In genomic region chr9:121500165-121500478, GRCh38 we compare ENCODE assay signal across 8 cellular contexts. TPM values are rescaled to one million over a fixed set of nuclear protein-coding genes. Genes with fewer than 3 reads are reported as not detected.
DNase-seq lines count a peak whose midpoint lies in the region; ATAC-seq and TF ChIP-seq lines count a peak whose summit lies in the region.

No MANE protein-coding gene starts in this region.

- H3K27ac ChIP-seq in right cardiac atrium (ENCODE audit: low read length): peak overlapping the region; percentile 20
- H3K27ac ChIP-seq in rectal smooth muscle tissue (ENCODE audit: low read depth, low read length): no peak overlapping the region

- 0 out of 2 replicates have a peak, but pooled peaks cover 4% of the 10 kb centered on the region for H3K36me3 Mint-ChIP-seq in WTC11

- peak overlapping the region; percentile 59 for H3K4me3 ChIP-seq in right cardiac atrium (ENCODE audit: low read length)
- H3K4me3 ChIP-seq in rectal smooth muscle tissue (ENCODE audit: low read length): peak overlapping the region; percentile 74

- H3K9ac ChIP-seq in rectal smooth muscle tissue (ENCODE audit: low read length): no peak overlapping the region

- intact Hi-C loops in right cardiac atrium (cut with DNase I): no loop called here

- WGBS in right cardiac atrium: 9% methylated on average over 15 of the region's 15 CpGs

- H3K4me3 Mint-ChIP-seq in WTC11: peak overlapping the region; percentile 77

- no peaks in the 10 kb centered on the region for H3K36me3 ChIP-seq in rectal smooth muscle tissue (ENCODE audit: control insufficient read depth, insufficient read depth, low read length)

- POLR2A ChIA-PET in WTC11 (lab: Charles Lee): no interaction called here

- H3K9me3 ChIP-seq in right cardiac atrium (ENCODE audit: control insufficient read depth, low read length): no peaks in the 10 kb centered on the region

- peaks cover 10% of the 10 kb centered on the region for H3K9me3 Mint-ChIP-seq in WTC11

- H3K4me1 ChIP-seq in right cardiac atrium (ENCODE audit: control insufficient read depth, insufficient read depth, low read length) (peaks cover 2% of the 10 kb centered on the region), rectal smooth muscle tissue (ENCODE audit: control insufficient read depth, insufficient read depth, low read length) (peaks cover 5% of the 10 kb centered on the region)

- no peaks in the 10 kb centered on the region for H3K27me3 ChIP-seq in right cardiac atrium (ENCODE audit: control insufficient read depth, insufficient read depth)
- peaks cover 2% of the 10 kb centered on the region for H3K27me3 ChIP-seq in rectal smooth muscle tissue (ENCODE audit: control insufficient read depth, insufficient read depth, low read length)

- DNase-seq in GM03348 (ENCODE audit: low spot score) (peak; percentile 29), WTC11 (ENCODE audit: low spot score) (no peak), right cardiac atrium (no peak), HuH-7.5 (ENCODE audit: low spot score) (no peak), DMS53 treated with DMSO at 0.1 percent for 48 hours (lab: John Stamatoyannopoulos, UW; ENCODE audit: unreplicated experiment) (no peak), NOMO-1 treated with dmso at 0.1 percent for 144 hours (lab: John Stamatoyannopoulos, UW; ENCODE audit: unreplicated experiment) (no peak)

- peaks cover 36% of the 10 kb centered on the region for H3K4me1 Mint-ChIP-seq in WTC11

- CTCF ChIA-PET in WTC11 (lab: Charles Lee): interaction anchor here (0.6 to 2.8 kb wide), 11 partner anchors 8 to 184 kb away, joined by 3 to 11 read pairs (median 4); no protein-coding TSS in a partner anchor

- H3K27ac Mint-ChIP-seq in WTC11: no peak overlapping the region

- no peak; the same call in 1 of the 2 replicates for ATAC-seq in WTC11
- no peak for ATAC-seq in right cardiac atrium
- no peak for ATAC-seq in activated CD4-positive, CD25-positive, alpha-beta regulatory T cell treated with anti-CD3 and anti-CD28 coated beads, Interleukin-2, amount 50 U/mL, for 24 hours

- TF ChIP-seq CTCF in WTC11 (IDR thresholded peaks at IDR 0.05): no peak

- peaks cover 85% of the 10 kb centered on the region for H3K27me3 Mint-ChIP-seq in WTC11 (ENCODE audit: low read depth)

TF ChIP-seq in WTC11, 78 proteins besides CTCF, POLR2A, EP300 and RAD21 (continues in another document):
- no peak for TF ChIP-seq SMAD3 (CRISPR knock-in tag; IDR thresholded peaks at IDR 0.05; ENCODE audit: borderline replicate concordance)
- no peak for TF ChIP-seq E2F4 (CRISPR knock-in tag; IDR thresholded peaks at IDR 0.05; ENCODE audit: borderline replicate concordance, low read depth)
- TF ChIP-seq TP53 (CRISPR knock-in tag; IDR thresholded peaks at IDR 0.05): no peak
- TF ChIP-seq PRDM15 (CRISPR knock-in tag; IDR thresholded peaks at IDR 0.05): no peak
- no peak for TF ChIP-seq IRF1 (CRISPR knock-in tag; IDR thresholded peaks at IDR 0.05)
- TF ChIP-seq ZSCAN18 (CRISPR knock-in tag; IDR thresholded peaks at IDR 0.05): no peak
- TF ChIP-seq GRHL2 (CRISPR knock-in tag; IDR thresholded peaks at IDR 0.05; ENCODE audit: insufficient replicate concordance, severe bottlenecking): no peak
- no peak for TF ChIP-seq ATF2 (CRISPR knock-in tag; IDR thresholded peaks at IDR 0.05; ENCODE audit: borderline replicate concordance, low read depth)
- no peak for TF ChIP-seq ZNF396 (CRISPR knock-in tag; IDR thresholded peaks at IDR 0.05; ENCODE audit: borderline replicate concordance)
- no peak for TF ChIP-seq ATF6 (CRISPR knock-in tag; IDR thresholded peaks at IDR 0.05)
- TF ChIP-seq CREB1 (CRISPR knock-in tag; IDR thresholded peaks at IDR 0.05): no peak
- no peak for TF ChIP-seq ZNF219 (CRISPR knock-in tag; IDR thresholded peaks at IDR 0.05; ENCODE audit: borderline replicate concordance)
- TF ChIP-seq ZNF423 (CRISPR knock-in tag; IDR thresholded peaks at IDR 0.05): no peak
- TF ChIP-seq ATF3 (CRISPR knock-in tag; conservative IDR thresholded peaks at IDR 0.05): no peak
- TF ChIP-seq NR2C2 (CRISPR knock-in tag; IDR thresholded peaks at IDR 0.05): no peak
- TF ChIP-seq CREM (CRISPR knock-in tag; IDR thresholded peaks at IDR 0.05): no peak

RNA-seq across cellular contexts. Expression of gene GGTA1, which starts 0.5 kb away (rescaled TPM):
- total RNA-seq in WTC11 (2021) (not detected in 3 replicates), right cardiac atrium (10 to 100 TPM; 12.3 to 30.1 (median 22.3) TPM)
- 42.5 TPM for polyA plus RNA-seq in right cardiac atrium

Comparison
In these comparisons a context has a peak if more than half of its experiments do, and no peak if none do; other contexts are left out.
1. RNA of gene GGTA1, which starts 0.5 kb away (total RNA-seq): 12.3 to 30.1 TPM in right cardiac atrium; not detected in WTC11; every median in the first group is over 10 times any median in the second.